21 cellular contexts compared by ENCODE assay signal in the genomic region with DNA sequence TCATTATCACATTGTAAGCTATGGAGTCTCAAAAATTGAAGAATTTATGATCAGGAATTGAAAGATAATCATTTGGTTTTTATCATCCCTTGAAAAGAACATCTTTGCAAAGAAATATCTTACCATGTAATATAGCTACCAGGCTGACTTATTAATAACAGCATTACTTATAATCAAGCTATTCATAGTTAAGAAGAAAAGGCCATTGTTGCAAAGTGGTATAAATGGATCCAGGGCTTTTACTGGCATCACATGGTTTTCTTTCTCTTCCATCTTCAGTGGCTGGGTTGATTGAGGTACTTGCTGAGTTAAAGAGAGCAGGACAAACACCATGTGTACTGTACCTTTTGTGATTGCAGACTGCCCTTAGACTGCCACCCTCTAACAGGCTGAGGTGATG. TPM values are rescaled to one million over a fixed set of nuclear protein-coding genes. Genes with fewer than 3 reads are reported as not detected.
A peak's percentile ranks its signal among the peaks of the same experiment; 100 is the strongest.
DNase-seq lines count a peak whose midpoint lies in the region; ATAC-seq and TF ChIP-seq lines count a peak whose summit lies in the region.
"Had no signal": no experiment of that assay in that cellular context is flagged by ENCODE, and none has a peak within 500 bp of the region (broad histone marks: within the 10 kb centered on the region; RNA-seq: fewer than 3 reads in every experiment).

No MANE protein-coding gene starts in this region.

- H3K27me3 Mint-ChIP-seq in CD4-positive, CD25-positive, alpha-beta regulatory T cell = no peaks in the 10 kb centered on the region
- H3K27me3 Mint-ChIP-seq: IgD-negative memory B cell had no signal

- H3K36me3 Mint-ChIP-seq in CD4-positive, CD25-positive, alpha-beta regulatory T cell = peaks cover 29% of the 10 kb centered on the region

- H3K9me3 ChIP-seq in CD4-positive, CD25-positive, alpha-beta regulatory T cell (ENCODE audit: control insufficient read depth in 2 of 2, low read length in 2 of 2) = no peaks in the 10 kb centered on the region
- no peaks in the 10 kb centered on the region for H3K9me3 ChIP-seq in tibial nerve
- H3K9me3 ChIP-seq: SK-N-SH had no signal

- no peak for DNase-seq in CD4-positive, CD25-positive, alpha-beta regulatory T cell
- peak; percentile 64 for DNase-seq in globus pallidus (ENCODE audit: low spot score)
- DNase-seq in pons (ENCODE audit: low spot score) = peak; percentile 74
- no peak for DNase-seq in tibial nerve (ENCODE audit: low spot score in 2 of 2)
- no peak for DNase-seq in DMS 273 (lab: John Stamatoyannopoulos, UW; ENCODE audit: unreplicated experiment)
- DNase-seq in hippocampal formation (lab: John Stamatoyannopoulos, UW) = no peak
- DNase-seq: DMS53, GM23248, H9, NCI-H1048, NCI-H187, NCI-H2171 treated with DMSO at 0.1 percent for 48 hours, NCI-H345, NCI-H524, NCI-H748 treated with DMSO at 0.1 percent for 48 hours, SIG-M5, SK-N-SH had no signal

- H3K4me3 Mint-ChIP-seq in CD4-positive, CD25-positive, alpha-beta regulatory T cell = no peak overlapping the region
- H3K4me3 Mint-ChIP-seq: H9, IgD-negative memory B cell had no signal

- ATAC-seq in CD4-positive, CD25-positive, alpha-beta regulatory T cell (ENCODE audit: low read depth in 2 of 2) = no peak

- peak overlapping the region; percentile 8 for H3K4me3 ChIP-seq in CD4-positive, CD25-positive, alpha-beta regulatory T cell (ENCODE audit: low read depth, low read length)
- H3K4me3 ChIP-seq in tibial nerve = no peak overlapping the region
- H3K4me3 ChIP-seq: GM23248 had no signal

- no peak overlapping the region for H3K27ac Mint-ChIP-seq in CD4-positive, CD25-positive, alpha-beta regulatory T cell
- H3K27ac Mint-ChIP-seq: H9 had no signal

- H3K27me3 ChIP-seq in CD4-positive, CD25-positive, alpha-beta regulatory T cell (ENCODE audit: control insufficient read depth, insufficient read depth, low read length) = no peaks in the 10 kb centered on the region
- H3K27me3 ChIP-seq in tibial nerve = no peaks in the 10 kb centered on the region

- no peak for TF ChIP-seq CTCF in tibial nerve (IDR thresholded peaks at IDR 0.05)

- H3K4me1 ChIP-seq in CD4-positive, CD25-positive, alpha-beta regulatory T cell (ENCODE audit: control insufficient read depth, insufficient read depth, low read length, poor library complexity, severe bottlenecking) = peaks cover 8% of the 10 kb centered on the region
- H3K4me1 ChIP-seq in tibial nerve = peaks cover 0 to 71% (median 17%) of the 10 kb centered on the region in 4 donors

- H3K4me1 Mint-ChIP-seq in CD4-positive, CD25-positive, alpha-beta regulatory T cell = peaks cover 38 to 74% (median 65%) of the 10 kb centered on the region in 4 donors
- H3K4me1 Mint-ChIP-seq: H9 had no signal

- no peak for TF ChIP-seq POLR2A in tibial nerve (IDR thresholded peaks at IDR 0.05)

- no peaks in the 10 kb centered on the region for H3K9me3 Mint-ChIP-seq in CD4-positive, CD25-positive, alpha-beta regulatory T cell
- H3K9me3 Mint-ChIP-seq: H9, IgD-negative memory B cell had no signal

- peaks cover 15% of the 10 kb centered on the region for H3K36me3 ChIP-seq in CD4-positive, CD25-positive, alpha-beta regulatory T cell (ENCODE audit: control insufficient read depth, insufficient read depth, low read length)
- H3K36me3 ChIP-seq in tibial nerve = no peaks in the 10 kb centered on the region

- TF ChIP-seq EP300 in tibial nerve (IDR thresholded peaks at IDR 0.05) = no peak

- no peak overlapping the region for H3K27ac ChIP-seq in CD4-positive, CD25-positive, alpha-beta regulatory T cell (ENCODE audit: insufficient read depth, low read length, poor library complexity, severe bottlenecking)
- H3K27ac ChIP-seq in angular gyrus (ENCODE audit: low read depth, low read length) = peak overlapping the region; percentile 89
- H3K27ac ChIP-seq in tibial nerve = peak overlapping the region in 1 of 4 donors; percentile 7
- H3K27ac ChIP-seq: GM23248, HL-60, KMS-11 had no signal

RNA-seq across cellular contexts. Expression of a gene that starts 39.6 kb away (rescaled TPM):
- total RNA-seq in CD4-positive, CD25-positive, alpha-beta regulatory T cell = 67.1 TPM
- polyA plus RNA-seq in CD4-positive, CD25-positive, alpha-beta regulatory T cell = 10 to 100 TPM; 24.0 to 38.8 (median 27.2) TPM
- 10 to 100 TPM; 87.1 to 96.6 (median 92.4) TPM for total RNA-seq in tibial nerve

Comparison
In these comparisons a context has a peak if more than half of its experiments do, and no peak if none do; other contexts are left out.
1. DNase-seq: peak in globus pallidus (single experiment) and pons (single experiment); none in CD4-positive, CD25-positive, alpha-beta regulatory T cell (0 of 3), tibial nerve (0 of 2), DMS 273 (single experiment) and hippocampal formation (0 of 2).